Comparison of ENCODE assay signal across 8 cellular contexts in genomic region chr2:9656270-9656766, GRCh38. TPM values are rescaled to one million over a fixed set of nuclear protein-coding genes. Genes with fewer than 3 reads are reported as not detected.
DNase-seq lines count a peak whose midpoint lies in the region; ATAC-seq and FAIRE-seq lines count a peak whose summit lies in the region.

No MANE protein-coding gene starts in this region.

- H3K27me3 ChIP-seq in adipocyte (replicated peaks; ENCODE audit: control insufficient read depth, insufficient read depth, low read length), result no peaks in the 10 kb centered on the region

- H3K4me3 ChIP-seq in adipocyte (ENCODE audit: low read length), result no peak overlapping the region

- peaks cover 2% of the 10 kb centered on the region for H3K9me3 ChIP-seq in adipocyte (ENCODE audit: control insufficient read depth, low read length)

- no peak for FAIRE-seq in frontal cortex (lab: Jason Lieb, UNC)

- DNase-seq in RPMI8226 (peak; percentile 77), adipocyte (ENCODE audit: low read depth) (peak; percentile 76), pulmonary artery endothelial cell (ENCODE audit: low read depth, low spot score) (peak; percentile 67), frontal cortex (ENCODE audit: low spot score in 2 of 2) (no peak), mucosa of gallbladder (ENCODE audit: low spot score) (no peak), DMS79 (lab: John Stamatoyannopoulos, UW) (no peak)

- ATAC-seq in GM18870 (IDR thresholded peaks at IDR 0.05; ENCODE audit: unreplicated experiment) (peak; percentile 90), HG02943 (IDR thresholded peaks at IDR 0.05; ENCODE audit: low read depth, unreplicated experiment) (peak; percentile 70)

- H3K36me3 ChIP-seq in adipocyte (ENCODE audit: control insufficient read depth, insufficient read depth, low read length, severe bottlenecking), result no peaks in the 10 kb centered on the region

- H3K4me1 ChIP-seq in adipocyte (ENCODE audit: control insufficient read depth, insufficient read depth, low read length), result no peaks in the 10 kb centered on the region

- H3K9ac ChIP-seq in adipocyte (ENCODE audit: low read length), result no peak overlapping the region

RNA-seq across cellular contexts. Expression of gene YWHAQ, which starts 25.5 kb away (rescaled TPM):
- total RNA-seq in pulmonary artery endothelial cell (279 and 306 TPM in 2 replicates), frontal cortex (701 TPM), mucosa of gallbladder (250 TPM)

Comparison
In these comparisons a context has a peak if more than half of its experiments do, and no peak if none do; other contexts are left out.
1. DNase-seq: peak in RPMI8226 (single experiment), adipocyte (single experiment) and pulmonary artery endothelial cell (single experiment); none in frontal cortex (0 of 2), mucosa of gallbladder (single experiment) and DMS79 (single experiment).